18 cellular contexts compared by ENCODE assay signal in the genomic region with DNA sequence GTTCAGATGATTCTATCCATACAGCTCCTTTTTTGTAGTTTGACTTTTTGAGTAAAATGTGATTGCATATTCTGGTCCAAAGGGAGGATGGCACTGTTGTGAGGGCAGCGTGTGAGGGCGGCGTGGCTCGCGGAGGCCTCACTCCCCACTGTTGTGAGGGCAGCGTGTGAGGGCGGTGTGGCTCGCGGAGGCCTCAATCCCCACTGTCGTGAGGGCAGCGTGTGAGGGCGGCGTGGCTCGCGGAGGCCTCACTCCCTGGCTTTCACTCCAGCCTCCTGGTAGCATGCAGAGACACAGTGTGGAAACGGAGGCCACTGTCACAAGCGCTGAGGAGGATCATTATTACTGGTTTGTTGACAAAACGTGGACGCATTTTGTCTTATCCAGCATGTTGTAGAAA.
DNase-seq lines count a peak whose midpoint lies in the region; ATAC-seq, FAIRE-seq and TF ChIP-seq lines count a peak whose summit lies in the region.
"Had no signal": no experiment of that assay in that cellular context is flagged by ENCODE, and none has a peak within 500 bp of the region (broad histone marks: within the 10 kb centered on the region; RNA-seq: fewer than 3 reads in every experiment).

No MANE protein-coding gene starts in this region.

- H2BK15ac ChIP-seq in H9 (ENCODE audit: low read depth, low read length) = no peak overlapping the region

- H3K27ac ChIP-seq in H9 (ENCODE audit: insufficient read length, low read depth, low read length) (no peak overlapping the region), endothelial cell of umbilical vein (ENCODE audit: insufficient read depth, low read depth, low read length) (no peak overlapping the region), testis (peak overlapping the region; percentile 40 to 73), ascending aorta (no peak overlapping the region)
- H3K27ac ChIP-seq: HL-60, Peyer's patch had no signal

- peaks cover 4% of the 10 kb centered on the region for H3K9me3 Mint-ChIP-seq in activated T-cell treated with anti-CD3 and anti-CD28 coated beads, Interleukin-2, amount 50 U/mL, for 24 hours
- H3K9me3 Mint-ChIP-seq in activated T-cell treated with anti-CD3 and anti-CD28 coated beads, Interleukin-2, amount 50 U/mL, for 72 hours = peaks cover 0 to 3% of the 10 kb centered on the region in 2 donors
- H3K9me3 Mint-ChIP-seq in H9 = peaks cover 20 to 21% of the 10 kb centered on the region in 2 experiments

- H3K9ac ChIP-seq in H9 (ENCODE audit: extremely low read depth, insufficient read length, low read length) = no peak overlapping the region
- H3K9ac ChIP-seq in endothelial cell of umbilical vein (replicated peaks; ENCODE audit: extremely low read depth, insufficient read depth, low read length) = no peak overlapping the region

- H4K20me1 ChIP-seq in H9 (ENCODE audit: control insufficient read depth, insufficient read depth, insufficient read length) (no peaks in the 10 kb centered on the region), endothelial cell of umbilical vein (replicated peaks; ENCODE audit: control insufficient read depth, extremely low read depth, insufficient read depth, low read length) (no peaks in the 10 kb centered on the region)

- TF ChIP-seq POLR2A in endothelial cell of umbilical vein (IDR thresholded peaks at IDR 0.05; ENCODE audit: low read depth, low read length) (no peak), testis (IDR thresholded peaks at IDR 0.05) (no peak)

- DNase-seq in activated T-cell treated with anti-CD3 and anti-CD28 coated beads, Interleukin-2, amount 50 U/mL, for 24 hours = no peak
- no peak for DNase-seq in activated T-cell treated with anti-CD3 and anti-CD28 coated beads, Interleukin-2, amount 50 U/mL, for 72 hours
- DNase-seq in H9 = no peak
- no peak for DNase-seq in endothelial cell of umbilical vein (ENCODE audit: low read depth, low spot score)
- DNase-seq in testis = no peak
- no peak for DNase-seq in ascending aorta (ENCODE audit: low spot score in 2 of 2)
- DNase-seq in NCI-H146 treated with DMSO at 0.1 percent for 48 hours (lab: John Stamatoyannopoulos, UW; ENCODE audit: unreplicated experiment) = no peak
- DNase-seq: AML-193; CD4-positive, alpha-beta memory T cell; GF-D8; GOT3; KG1; NCI-H1092; NCI-H1694 treated with DMSO at 0.1 percent for 48 hours; NCI-H2171; Peyer's patch; SHP77 had no signal

- H3T11ph ChIP-seq in H9 (ENCODE audit: low read length) = no peak overlapping the region

- H3K4ac ChIP-seq in H9 (ENCODE audit: low read depth, low read length) = no peak overlapping the region

- H4K8ac ChIP-seq in H9 (replicated peaks; ENCODE audit: insufficient read length, low read depth, low read length) = no peak overlapping the region

- peak; percentile 4 for FAIRE-seq in endothelial cell of umbilical vein (lab: Jason Lieb, UNC)

- H2BK120ac ChIP-seq in H9 (ENCODE audit: low read depth, low read length, poor library complexity, severe bottlenecking) = no peak overlapping the region

- peak overlapping the region; percentile 6 for H3K27ac Mint-ChIP-seq in activated T-cell treated with anti-CD3 and anti-CD28 coated beads, Interleukin-2, amount 50 U/mL, for 24 hours
- no peak overlapping the region for H3K27ac Mint-ChIP-seq in activated T-cell treated with anti-CD3 and anti-CD28 coated beads, Interleukin-2, amount 50 U/mL, for 72 hours
- H3K27ac Mint-ChIP-seq in H9 = peak overlapping the region in 2 of 3 experiments; percentile 33 to 47; a peak in 4 of 7 replicates

- no peak overlapping the region for H2BK12ac ChIP-seq in H9 (ENCODE audit: insufficient read length, low read depth, low read length)

- no peak overlapping the region for H2BK20ac ChIP-seq in H9 (ENCODE audit: low read depth, low read length, poor library complexity, severe bottlenecking)

- H3K18ac ChIP-seq in H9 (ENCODE audit: insufficient read length, low read depth, low read length) = no peak overlapping the region

- no peaks in the 10 kb centered on the region for H3K27me3 Mint-ChIP-seq in activated T-cell treated with anti-CD3 and anti-CD28 coated beads, Interleukin-2, amount 50 U/mL, for 24 hours
- no peaks in the 10 kb centered on the region for H3K27me3 Mint-ChIP-seq in activated T-cell treated with anti-CD3 and anti-CD28 coated beads, Interleukin-2, amount 50 U/mL, for 72 hours (ENCODE audit: low read depth)
- no peaks in the 10 kb centered on the region for H3K27me3 Mint-ChIP-seq in H9 (ENCODE audit: low read depth)
- H3K27me3 Mint-ChIP-seq: CD4-positive, alpha-beta memory T cell had no signal

- no peak overlapping the region for H3K4me2 ChIP-seq in H9 (ENCODE audit: insufficient read depth, insufficient read length, low read length)
- H3K4me2 ChIP-seq in endothelial cell of umbilical vein (ENCODE audit: insufficient read depth, low read length) = no peak overlapping the region

- H3K9me3 ChIP-seq in H9 (ENCODE audit: control insufficient read depth, low read depth, low read length) (peaks cover 9% of the 10 kb centered on the region), endothelial cell of umbilical vein (replicated peaks; ENCODE audit: control insufficient read depth, insufficient read depth, low read length) (no peaks in the 10 kb centered on the region), testis (no peaks in the 10 kb centered on the region), ascending aorta (peaks cover 0 to 2% of the 10 kb centered on the region in 2 donors)

- intact Hi-C loops in endothelial cell of umbilical vein (cut with micrococcal nuclease) (no loop called here), testis (cut with DNase I; ENCODE audit: low total_unique reads) (no loop called here), ascending aorta (cut with DNase I) (no loop called here)

- no peak overlapping the region for H4K5ac ChIP-seq in H9 (ENCODE audit: insufficient read length, low read depth, low read length)

- no peak overlapping the region for H3K56ac ChIP-seq in H9 (ENCODE audit: insufficient read length, low read depth, low read length)

- no TSS peak for BruUV-seq in endothelial cell of umbilical vein (replicated peaks; lab: Mats Ljungman, UMichigan)

- peaks cover 5% of the 10 kb centered on the region; the same call in 1 of the 2 replicates for H3K4me1 ChIP-seq in H9 (ENCODE audit: insufficient read depth, low read length)
- H3K4me1 ChIP-seq in endothelial cell of umbilical vein (ENCODE audit: control insufficient read depth, extremely low read depth, insufficient read depth, low read length) = no peaks in the 10 kb centered on the region
- H3K4me1 ChIP-seq in testis = peaks cover 41% of the 10 kb centered on the region
- peaks cover 0 to 3% of the 10 kb centered on the region in 2 donors for H3K4me1 ChIP-seq in ascending aorta

- no peak overlapping the region for H3K23ac ChIP-seq in H9 (ENCODE audit: insufficient read length, low read depth, low read length)

- dilution Hi-C loops in endothelial cell of umbilical vein (cut with MboI; ENCODE audit: extremely low pct_ligation_motif_present, low sequenced_read_pairs) = no loop called here

- H2AK5ac ChIP-seq in H9 (ENCODE audit: insufficient read length, low read length) = no peak overlapping the region

- H3K79me2 ChIP-seq in H9 (ENCODE audit: insufficient read depth, low read length) = peaks cover 20% of the 10 kb centered on the region; the same call in 1 of the 2 replicates
- H3K79me2 ChIP-seq in endothelial cell of umbilical vein (ENCODE audit: control insufficient read depth, insufficient read depth, low read length) = peaks cover 73% of the 10 kb centered on the region

- no peak overlapping the region for H4K91ac ChIP-seq in H9 (ENCODE audit: insufficient read length, low read depth, low read length)

- H3K79me1 ChIP-seq in H9 (ENCODE audit: insufficient read depth, low read depth, low read length, poor library complexity, severe bottlenecking) = peaks cover 4% of the 10 kb centered on the region

- H3K36me3 ChIP-seq in endothelial cell of umbilical vein (ENCODE audit: control insufficient read depth in 2 of 2, extremely low read depth in 1 of 2, insufficient read depth in 2 of 2, low read length in 2 of 2) (no peaks in the 10 kb centered on the region), testis (ENCODE audit: low read depth, missing control alignments) (no peaks in the 10 kb centered on the region), ascending aorta (no peaks in the 10 kb centered on the region)
- H3K36me3 ChIP-seq: Peyer's patch had no signal

- POLR2A ChIA-PET in endothelial cell of umbilical vein (lab: Charles Lee) = no interaction called here

- no peak for ATAC-seq in activated T-cell treated with anti-CD3 and anti-CD28 coated beads, Interleukin-2, amount 50 U/mL, for 72 hours (replicated peaks in 1 of 2)

- H3K23me2 ChIP-seq in H9 (ENCODE audit: insufficient read length, low read depth, low read length, poor library complexity, severe bottlenecking) = no peaks in the 10 kb centered on the region

- H2AFZ ChIP-seq in H9 (ENCODE audit: low read length) (no peak overlapping the region), endothelial cell of umbilical vein (ENCODE audit: low read depth, low read length) (no peak overlapping the region)

- H3K14ac ChIP-seq in H9 (ENCODE audit: insufficient read depth, low read length) = no peak overlapping the region; the same call in 1 of the 2 replicates

- H3K27me3 ChIP-seq in H9 (ENCODE audit: insufficient read depth, low read length) (no peaks in the 10 kb centered on the region; the same call in 1 of the 2 replicates), endothelial cell of umbilical vein (ENCODE audit: control insufficient read depth in 2 of 2, insufficient read depth in 2 of 2, low read length in 2 of 2) (no peaks in the 10 kb centered on the region), testis (no peaks in the 10 kb centered on the region), ascending aorta (no peaks in the 10 kb centered on the region)
- H3K27me3 ChIP-seq: Peyer's patch had no signal

- TF ChIP-seq CTCF in H9 (conservative IDR thresholded peaks at IDR 0.05) (no peak), endothelial cell of umbilical vein (IDR thresholded peaks at IDR 0.05; ENCODE audit: extremely low read depth in 1 of 2, insufficient read depth in 1 of 2, low read depth in 1 of 2, low read length in 2 of 2) (no peak), testis (IDR thresholded peaks at IDR 0.05) (no peak), ascending aorta (IDR thresholded peaks at IDR 0.05) (no peak)

- H3K4me3 ChIP-seq in endothelial cell of umbilical vein (replicated peaks in 1 of 3; ENCODE audit: insufficient read depth in 1 of 3, low read depth in 1 of 3, low read length in 3 of 3) = no peak overlapping the region
- no peak overlapping the region for H3K4me3 ChIP-seq in testis
- no peak overlapping the region for H3K4me3 ChIP-seq in ascending aorta
- H3K4me3 ChIP-seq: Peyer's patch had no signal

- H3K9me1 ChIP-seq in endothelial cell of umbilical vein (replicated peaks; ENCODE audit: control insufficient read depth, extremely low read depth, insufficient read depth, low read length) = no peaks in the 10 kb centered on the region

- no peak overlapping the region for H2BK5ac ChIP-seq in H9 (ENCODE audit: insufficient read length, low read length)

- WGBS in H9 (ENCODE audit: extremely low coverage, insufficient read length, low lambda C conversion rate) = no CpG with 5 or more reads among the region's 19 CpGs
- WGBS in testis, 2 donors = 67 to 80% methylated on average over 19 of the region's 19 CpGs

- H3K4me1 Mint-ChIP-seq in activated T-cell treated with anti-CD3 and anti-CD28 coated beads, Interleukin-2, amount 50 U/mL, for 24 hours (ENCODE audit: low read depth) = peaks cover 51% of the 10 kb centered on the region
- H3K4me1 Mint-ChIP-seq in activated T-cell treated with anti-CD3 and anti-CD28 coated beads, Interleukin-2, amount 50 U/mL, for 72 hours (ENCODE audit: low read depth) = peaks cover 8% of the 10 kb centered on the region
- peaks cover 59 to 60% of the 10 kb centered on the region in 2 experiments for H3K4me1 Mint-ChIP-seq in H9

- no peak overlapping the region for H3K4me3 Mint-ChIP-seq in activated T-cell treated with anti-CD3 and anti-CD28 coated beads, Interleukin-2, amount 50 U/mL, for 24 hours
- no peak overlapping the region for H3K4me3 Mint-ChIP-seq in activated T-cell treated with anti-CD3 and anti-CD28 coated beads, Interleukin-2, amount 50 U/mL, for 72 hours
- H3K4me3 Mint-ChIP-seq in H9 = no peak overlapping the region
- H3K4me3 Mint-ChIP-seq: CD4-positive, alpha-beta memory T cell had no signal

- peaks cover 40% of the 10 kb centered on the region for H3K36me3 Mint-ChIP-seq in activated T-cell treated with anti-CD3 and anti-CD28 coated beads, Interleukin-2, amount 50 U/mL, for 24 hours (ENCODE audit: low read depth)
- H3K36me3 Mint-ChIP-seq in activated T-cell treated with anti-CD3 and anti-CD28 coated beads, Interleukin-2, amount 50 U/mL, for 72 hours (ENCODE audit: insufficient read depth in 2 of 2) = peaks cover 5 to 12% of the 10 kb centered on the region in 2 donors
- H3K36me3 Mint-ChIP-seq in H9 (ENCODE audit: insufficient read depth in 1 of 3, low read depth in 3 of 3) = peaks cover 17 to 19% (median 18%) of the 10 kb centered on the region in 3 experiments

- CTCF ChIA-PET in endothelial cell of umbilical vein (lab: Charles Lee) = interaction anchor here (1.2 kb wide), 1 partner anchor 25 kb away, joined by 9 read pairs; no protein-coding TSS in a partner anchor

Comparison
In these comparisons a context has a peak if more than half of its experiments do, and no peak if none do; other contexts are left out.
1. H3K27ac ChIP-seq: peak in testis (2 of 2); none in H9 (single experiment), endothelial cell of umbilical vein (single experiment) and ascending aorta (0 of 2).